Comparison of ENCODE assay signal across 13 cellular contexts in genomic region chr11:34408580-34409172, GRCh38. TPM values are rescaled to one million over a fixed set of nuclear protein-coding genes. Genes with fewer than 3 reads are reported as not detected.
DNase-seq lines count a peak whose midpoint lies in the region; ATAC-seq, FAIRE-seq and TF ChIP-seq lines count a peak whose summit lies in the region.
"Had no signal": no experiment of that assay in that cellular context is flagged by ENCODE, and none has a peak within 500 bp of the region (broad histone marks: within the 10 kb centered on the region; RNA-seq: fewer than 3 reads in every experiment).

No MANE protein-coding gene starts in this region.

- in situ Hi-C loops in HepG2 (cut with HindIII; ENCODE audit: extremely low pct_ligation_motif_present, low pct_unique_long_range_greater_than_20kb) = no loop called here

- peaks cover 18% of the 10 kb centered on the region for H3K4me1 Mint-ChIP-seq in activated CD4-positive, alpha-beta memory T cell treated with anti-CD3 and anti-CD28 coated beads for 36 hours (ENCODE audit: low read depth)

- H3K27ac Mint-ChIP-seq in activated CD4-positive, alpha-beta memory T cell treated with anti-CD3 and anti-CD28 coated beads for 36 hours = no peak overlapping the region
- H3K27ac Mint-ChIP-seq: CD8-positive, alpha-beta memory T cell; IgD-negative memory B cell had no signal

- peak; percentile 75 for ATAC-seq in HepG2

- CTCF ChIA-PET in HepG2 (lab: Yijun Ruan, JAX; ENCODE audit: low intra/inter-chr PET ratio, low total read pairs) = no interaction called here
- CTCF ChIA-PET in activated CD4-positive, alpha-beta memory T cell treated with anti-CD3 and anti-CD28 coated beads for 36 hours (lab: Charles Lee) = no interaction called here

- no peak overlapping the region for H3K4me3 ChIP-seq in Loucy (ENCODE audit: low read length, poor library complexity, severe bottlenecking)
- H3K4me3 ChIP-seq in HepG2 (replicated peaks in 1 of 3; ENCODE audit: insufficient read depth in 1 of 3, low read depth in 2 of 3, low read length in 3 of 3) = peak overlapping the region in 2 of 3 experiments; percentile 11 to 31; a peak in 2 of 6 replicates
- H3K4me3 ChIP-seq: BLaER1 had no signal

- no peak for TF ChIP-seq POLR2A in HepG2 (IDR thresholded peaks at IDR 0.05; ENCODE audit: insufficient read depth in 1 of 2, low read depth in 2 of 2, low read length in 2 of 2)

- peaks cover 8% of the 10 kb centered on the region for H3K36me3 Mint-ChIP-seq in activated CD4-positive, alpha-beta memory T cell treated with anti-CD3 and anti-CD28 coated beads for 36 hours
- H3K36me3 Mint-ChIP-seq: IgD-negative memory B cell had no signal

- H3K79me2 ChIP-seq in Loucy (ENCODE audit: insufficient read depth, low read length) (no peaks in the 10 kb centered on the region), HepG2 (ENCODE audit: insufficient read depth, low read length) (no peaks in the 10 kb centered on the region)

- no peak overlapping the region for H3K27ac ChIP-seq in HepG2 (ENCODE audit: extremely low read length, insufficient read depth, low read length)
- H3K27ac ChIP-seq: BLaER1 had no signal

- TF ChIP-seq RAD21 in HepG2 (CRISPR knock-in tag; IDR thresholded peaks at IDR 0.05) = no peak

- H3K4me1 ChIP-seq in Loucy (ENCODE audit: insufficient read depth, low read length, poor library complexity, severe bottlenecking) (no peaks in the 10 kb centered on the region), HepG2 (ENCODE audit: insufficient read depth, low read length) (peaks cover 48% of the 10 kb centered on the region)
- H3K4me1 ChIP-seq: BLaER1 had no signal

- peaks cover 7% of the 10 kb centered on the region; the same call in 1 of the 2 replicates for H3K9me3 ChIP-seq in Loucy (ENCODE audit: insufficient read depth, low read depth, low read length)
- peaks cover 12% of the 10 kb centered on the region for H3K9me3 ChIP-seq in HepG2 (ENCODE audit: low read length)

- peaks cover 12% of the 10 kb centered on the region for H3K27me3 Mint-ChIP-seq in activated CD4-positive, alpha-beta memory T cell treated with anti-CD3 and anti-CD28 coated beads for 36 hours

- H3K9me2 ChIP-seq in Loucy (replicated peaks; ENCODE audit: low read depth, low read length) = no peaks in the 10 kb centered on the region

- H3K27me3 ChIP-seq in Loucy (ENCODE audit: insufficient read depth, low read length, poor library complexity, severe bottlenecking) (no peaks in the 10 kb centered on the region), HepG2 (ENCODE audit: control insufficient read depth in 1 of 2, insufficient read depth in 2 of 2, low read length in 2 of 2) (no peaks in the 10 kb centered on the region)
- H3K27me3 ChIP-seq: BLaER1 had no signal

- DNase-seq in OCI-M1 (lab: John Stamatoyannopoulos, UW) (peak; percentile 14), HepG2 (ENCODE audit: low spot score) (no peak), Ammon's horn (ENCODE audit: low spot score) (no peak), cerebellar nuclear complex (lab: John Stamatoyannopoulos, UW) (no peak), kidney tubule cell (ENCODE audit: low spot score) (no peak)
- DNase-seq in activated CD4-positive, alpha-beta memory T cell treated with anti-CD3 and anti-CD28 coated beads for 36 hours = no peak
- DNase-seq: CD8-positive, alpha-beta memory T cell; DMS53; GF-D8; H7 had no signal

- WGBS in HepG2 (ENCODE audit: low lambda C conversion rate) = 5% methylated on average over 2 of the region's 2 CpGs

- H2AFZ ChIP-seq in Loucy (ENCODE audit: low read length) (peak overlapping the region; percentile 7; the same call in 1 of the 2 replicates), HepG2 (ENCODE audit: low read length) (no peak overlapping the region)

- no peak overlapping the region for H3K4me3 Mint-ChIP-seq in activated CD4-positive, alpha-beta memory T cell treated with anti-CD3 and anti-CD28 coated beads for 36 hours
- H3K4me3 Mint-ChIP-seq: CD8-positive, alpha-beta memory T cell; IgD-negative memory B cell had no signal

- peaks cover 11% of the 10 kb centered on the region for H3K9me3 Mint-ChIP-seq in activated CD4-positive, alpha-beta memory T cell treated with anti-CD3 and anti-CD28 coated beads for 36 hours

- TF ChIP-seq EP300 in HepG2 (IDR thresholded peaks at IDR 0.05; ENCODE audit: low read depth in 2 of 2, low read length in 2 of 2) (no peak), HepG2 (CRISPR knock-in tag; IDR thresholded peaks at IDR 0.05; ENCODE audit: borderline replicate concordance) (no peak)

- H3K36me3 ChIP-seq in Loucy (ENCODE audit: insufficient read depth, low read length) (no peaks in the 10 kb centered on the region), HepG2 (replicated peaks in 1 of 2; ENCODE audit: control insufficient read depth in 1 of 2, insufficient read depth in 2 of 2, low read length in 2 of 2) (no peaks in the 10 kb centered on the region)
- H3K36me3 ChIP-seq: BLaER1 had no signal

- POLR2A ChIA-PET in HepG2 (lab: Yijun Ruan, JAX) = no interaction called here
- POLR2A ChIA-PET in activated CD4-positive, alpha-beta memory T cell treated with anti-CD3 and anti-CD28 coated beads for 36 hours (lab: Charles Lee) = no interaction called here

- H3K9ac ChIP-seq in Loucy (ENCODE audit: low read depth, low read length, poor library complexity, severe bottlenecking) (no peak overlapping the region), HepG2 (ENCODE audit: insufficient read depth, low read depth, low read length) (no peak overlapping the region)
- H3K9ac ChIP-seq: BLaER1 had no signal

- intact Hi-C loops in HepG2 (cut with micrococcal nuclease; ENCODE audit: unreplicated experiment) = no loop called here
- intact Hi-C loops in activated CD4-positive, alpha-beta memory T cell treated with anti-CD3 and anti-CD28 coated beads for 36 hours (cut with micrococcal nuclease) = loop anchor here (10.0 kb wide), 1 partner anchor 246 kb away; no protein-coding TSS in a partner anchor

- TF ChIP-seq CTCF in Loucy (conservative IDR thresholded peaks at IDR 0.05; ENCODE audit: low read length) (no peak), HepG2 (CRISPR knock-in tag; IDR thresholded peaks at IDR 0.05) (no peak)

- no peaks in the 10 kb centered on the region for H4K20me1 ChIP-seq in Loucy (ENCODE audit: insufficient read depth, low read length, poor library complexity, severe bottlenecking)
- H4K20me1 ChIP-seq in HepG2 (ENCODE audit: insufficient read depth, low read length) = no peaks in the 10 kb centered on the region
- H4K20me1 ChIP-seq: BLaER1 had no signal

- no peak overlapping the region for H3K4me2 ChIP-seq in Loucy (ENCODE audit: low read depth, low read length, poor library complexity, severe bottlenecking)
- peak overlapping the region; percentile 55 for H3K4me2 ChIP-seq in HepG2 (ENCODE audit: low read depth, low read length)
- H3K4me2 ChIP-seq: BLaER1 had no signal

- no TSS peak for BruUV-seq in HepG2 (replicated peaks; lab: Mats Ljungman, UMichigan)

- FAIRE-seq in HepG2 (lab: Jason Lieb, UNC) = no peak

- H3F3A ChIP-seq in Loucy (ENCODE audit: low read depth) = no peaks in the 10 kb centered on the region

RNA-seq across cellular contexts. Expression of gene CAT, which starts 30.1 kb away (rescaled TPM):
- total RNA-seq in HepG2 (2016; rRNA removed; fragmentation: Illumina TruSeq; extraction: Trizol) = 136 and 180 TPM in 2 replicates
- 9.7 and 10.8 TPM in 2 replicates for total RNA-seq in HepG2 (2016; cell fraction: cytosol; rRNA removed; fragmentation: Illumina TruSeq; extraction: Trizol; ENCODE audit: low read depth)
- total RNA-seq in HepG2 (2016; cell fraction: insoluble cytoplasmic fraction; rRNA removed; fragmentation: Illumina TruSeq; extraction: Trizol) = 129 and 184 TPM in 2 replicates
- total RNA-seq in HepG2 (2016; cell fraction: membrane; rRNA removed; fragmentation: Illumina TruSeq; extraction: Trizol) = 22.3 and 26.9 TPM in 2 replicates
- total RNA-seq in HepG2 (2016; cell fraction: nucleus; rRNA removed; fragmentation: Illumina TruSeq; extraction: Trizol) = 83.1 and 95.5 TPM in 2 replicates
- polyA plus RNA-seq in HepG2 (2011; rRNA removed) = 73.9 and 107 TPM in 2 replicates
- 70.1 and 74.0 TPM in 2 replicates for polyA plus RNA-seq in HepG2 (2011; cell fraction: cytosol; rRNA removed)
- polyA plus RNA-seq in HepG2 (2011; cell fraction: nucleus; rRNA removed) = 59.3 and 67.4 TPM in 2 replicates
- polyA plus RNA-seq in HepG2 (2012) = 33.8 and 46.3 TPM in 2 replicates
- 5.5 and 6.6 TPM in 2 replicates for polyA plus RNA-seq in HepG2 (2016; cell fraction: cytosol; fragmentation: Illumina TruSeq; extraction: Trizol; ENCODE audit: low read depth)
- polyA plus RNA-seq in HepG2 (2016; cell fraction: insoluble cytoplasmic fraction; fragmentation: Illumina TruSeq; extraction: Trizol; ENCODE audit: low read depth) = 172 and 182 TPM in 2 replicates
- 13.9 and 15.2 TPM in 2 replicates for polyA plus RNA-seq in HepG2 (2016; cell fraction: membrane; fragmentation: Illumina TruSeq; extraction: Trizol; ENCODE audit: low read depth)
- 118 and 119 TPM in 2 replicates for polyA plus RNA-seq in HepG2 (2016; cell fraction: nucleus; fragmentation: Illumina TruSeq; extraction: Trizol; ENCODE audit: insufficient read depth, low read depth)
- 63.3 and 108 TPM in 2 replicates for polyA minus RNA-seq in HepG2 (2011; rRNA and poly(A)+ RNA removed; ENCODE audit: low replicate concordance)
- 36.8 and 38.2 TPM in 2 replicates for polyA minus RNA-seq in HepG2 (2011; cell fraction: cytosol; rRNA and poly(A)+ RNA removed)
- 68.1 and 83.4 TPM in 2 replicates for polyA minus RNA-seq in HepG2 (2011; cell fraction: nucleus; rRNA and poly(A)+ RNA removed)
- 10 to 100 TPM; 29.6 to 31.4 TPM for total RNA-seq in activated CD4-positive, alpha-beta memory T cell treated with anti-CD3 and anti-CD28 coated beads for 36 hours
- total RNA-seq: H7 had no signal

RNA-seq across cellular contexts. Expression of gene ABTB2, which starts 50.9 kb away (rescaled TPM):
- total RNA-seq in HepG2 (2016; rRNA removed; fragmentation: Illumina TruSeq; extraction: Trizol) = 5.1 TPM in 2 replicates
- 3.3 and 3.4 TPM in 2 replicates for total RNA-seq in HepG2 (2016; cell fraction: cytosol; rRNA removed; fragmentation: Illumina TruSeq; extraction: Trizol; ENCODE audit: low read depth)
- total RNA-seq in HepG2 (2016; cell fraction: insoluble cytoplasmic fraction; rRNA removed; fragmentation: Illumina TruSeq; extraction: Trizol) = 4.1 and 4.8 TPM in 2 replicates
- 2.0 and 2.1 TPM in 2 replicates for total RNA-seq in HepG2 (2016; cell fraction: membrane; rRNA removed; fragmentation: Illumina TruSeq; extraction: Trizol)
- 6.9 and 8.5 TPM in 2 replicates for total RNA-seq in HepG2 (2016; cell fraction: nucleus; rRNA removed; fragmentation: Illumina TruSeq; extraction: Trizol)
- polyA plus RNA-seq in HepG2 (2011; rRNA removed) = 12.6 and 15.4 TPM in 2 replicates
- polyA plus RNA-seq in HepG2 (2011; cell fraction: cytosol; rRNA removed) = 6.3 and 10.5 TPM in 2 replicates
- 33.6 and 53.2 TPM in 2 replicates for polyA plus RNA-seq in HepG2 (2011; cell fraction: nucleus; rRNA removed)
- 9.3 and 13.3 TPM in 2 replicates for polyA plus RNA-seq in HepG2 (2012)
- 0.42 and 0.49 TPM in 2 replicates for polyA plus RNA-seq in HepG2 (2016; cell fraction: cytosol; fragmentation: Illumina TruSeq; extraction: Trizol; ENCODE audit: low read depth)
- polyA plus RNA-seq in HepG2 (2016; cell fraction: insoluble cytoplasmic fraction; fragmentation: Illumina TruSeq; extraction: Trizol; ENCODE audit: low read depth) = 6.6 and 8.1 TPM in 2 replicates
- polyA plus RNA-seq in HepG2 (2016; cell fraction: membrane; fragmentation: Illumina TruSeq; extraction: Trizol; ENCODE audit: low read depth) = 1.2 and 1.6 TPM in 2 replicates
- polyA plus RNA-seq in HepG2 (2016; cell fraction: nucleus; fragmentation: Illumina TruSeq; extraction: Trizol; ENCODE audit: insufficient read depth, low read depth) = 14.1 and 15.1 TPM in 2 replicates
- 2.9 and 21.3 TPM in 2 replicates for polyA minus RNA-seq in HepG2 (2011; rRNA and poly(A)+ RNA removed; ENCODE audit: low replicate concordance)
- 7.5 and 8.7 TPM in 2 replicates for polyA minus RNA-seq in HepG2 (2011; cell fraction: cytosol; rRNA and poly(A)+ RNA removed)
- 12.9 and 21.4 TPM in 2 replicates for polyA minus RNA-seq in HepG2 (2011; cell fraction: nucleus; rRNA and poly(A)+ RNA removed)
- total RNA-seq in activated CD4-positive, alpha-beta memory T cell treated with anti-CD3 and anti-CD28 coated beads for 36 hours = 1 to 10 TPM; 1.8 to 1.9 TPM
